32 cellular contexts compared by ENCODE assay signal in genomic region chrX:45202171-45202570, GRCh38. TPM values are rescaled to one million over a fixed set of nuclear protein-coding genes. Genes with fewer than 3 reads are reported as not detected.
"Had no signal": no experiment of that assay in that cellular context is flagged by ENCODE, and none has a peak within 500 bp of the region (broad histone marks: within the 10 kb centered on the region; RNA-seq: fewer than 3 reads in every experiment).

No MANE protein-coding gene starts in this region.

- H3K4me3 ChIP-seq: adrenal gland, cardiac muscle cell, ovary, psoas muscle, right lobe of liver, skin epidermis, testis, transverse colon, uterus had no signal

- H3K4me3 Mint-ChIP-seq: activated naive CD4-positive, alpha-beta T cell treated with anti-CD3 and anti-CD28 coated beads for 36 hours; activated naive CD8-positive, alpha-beta T cell treated with anti-CD3 and anti-CD28 coated beads for 36 hours; brain; mesothelial cell of epicardium; naive thymus-derived CD4-positive, alpha-beta T cell had no signal

- H3K27me3 ChIP-seq: cardiac muscle cell, ovary, testis, transverse colon had no signal

- H3K4me1 ChIP-seq: adrenal gland, psoas muscle, right lobe of liver, testis, uterus had no signal

- H3K27ac ChIP-seq: cardiac muscle cell, ovary, right lobe of liver, testis, WERI-Rb-1 had no signal

- H3K4me1 Mint-ChIP-seq: activated naive CD8-positive, alpha-beta T cell treated with anti-CD3 and anti-CD28 coated beads for 36 hours; brain; mesothelial cell of epicardium had no signal

- ATAC-seq: activated CD4-positive, CD25-positive, alpha-beta regulatory T cell treated with anti-CD3 and anti-CD28 coated beads, Interleukin-2, amount 50 U/mL, for 24 hours; esophagus mucosa; naive thymus-derived CD4-positive, alpha-beta T cell; psoas muscle; right lobe of liver; stimulated activated naive CD8-positive, alpha-beta T cell treated with anti-CD3 and anti-CD28 coated beads, Interleukin-15, Interleukin-2, amounts not matched to agents 100 U/mL and 50 U/mL, for 24 hours had no signal

- H3K27me3 Mint-ChIP-seq: brain had no signal

- H3K36me3 ChIP-seq: adrenal gland, cardiac muscle cell, ovary, right lobe of liver, transverse colon, uterus, WERI-Rb-1 had no signal

- DNase-seq: activated CD4-positive, alpha-beta T cell treated with anti-CD3 and anti-CD28 coated beads for 48 hours; activated CD4-positive, alpha-beta T cell treated with anti-CD3 and anti-CD28 coated beads, Interleukin-2, amount 50 U/mL, for 48 hours; activated CD8-positive, alpha-beta memory T cell treated with anti-CD3 and anti-CD28 coated beads for 24 hours; activated effector memory CD4-positive, alpha-beta T cell treated with anti-CD3 and anti-CD28 coated beads, Interleukin-2, amount 50 U/mL, for 16 hours; activated naive CD4-positive, alpha-beta T cell treated with anti-CD3 and anti-CD28 coated beads for 36 hours; activated naive CD8-positive, alpha-beta T cell treated with anti-CD3 and anti-CD28 coated beads for 36 hours; adrenal gland; aorta; foreskin fibroblast; naive thymus-derived CD4-positive, alpha-beta T cell; ovary; psoas muscle; right lobe of liver; stimulated activated CD4-positive, alpha-beta T cell treated with anti-CD3 and anti-CD28 coated beads, Interleukin-12 subunit alpha, Interleukin-12 subunit beta, amount 100 ng/mL, for 4 hours; stimulated activated CD4-positive, alpha-beta T cell treated with anti-CD3 and anti-CD28 coated beads, Interleukin-4, amount 100 ng/mL, for 1 hour; stimulated activated naive CD8-positive, alpha-beta T cell treated with anti-CD3 and anti-CD28 coated beads, Interleukin-15, Interleukin-2, amounts not matched to agents 100 U/mL and 50 U/mL, for 24 hours; T-helper 9 cell; testis; transverse colon; uterus; WERI-Rb-1 had no signal

- H3K36me3 Mint-ChIP-seq: brain; naive thymus-derived CD4-positive, alpha-beta T cell had no signal

- FAIRE-seq: islet of Langerhans, TTC549 had no signal

- H3K9me3 ChIP-seq: adrenal gland, ovary, testis, transverse colon, uterus had no signal

- H3K27ac Mint-ChIP-seq: activated naive CD4-positive, alpha-beta T cell treated with anti-CD3 and anti-CD28 coated beads for 36 hours; activated naive CD8-positive, alpha-beta T cell treated with anti-CD3 and anti-CD28 coated beads for 36 hours; brain; mesothelial cell of epicardium; naive thymus-derived CD4-positive, alpha-beta T cell had no signal

RNA-seq across cellular contexts. Expression of gene DIPK2B, which starts 1.5 kb away (rescaled TPM):
- total RNA-seq: activated naive CD4-positive, alpha-beta T cell treated with anti-CD3 and anti-CD28 coated beads for 36 hours; activated naive CD8-positive, alpha-beta T cell treated with anti-CD3 and anti-CD28 coated beads for 36 hours; chondrocyte; mesothelial cell of epicardium; naive thymus-derived CD4-positive, alpha-beta T cell; T-helper 1 cell treated with Interleukin-12 subunit alpha and Interleukin-12 subunit beta and Interleukin-4 antibody, amounts not matched to agents 30 ng/mL and 1 ng/mL, for 36 hours had no signal
- polyA plus RNA-seq: cardiac muscle cell, neural cell had no signal
